27 cellular contexts compared by ENCODE assay signal in genomic region chr6:49539102-49539501, GRCh38. TPM values are rescaled to one million over a fixed set of nuclear protein-coding genes. Genes with fewer than 3 reads are reported as not detected.
"Had no signal": no experiment of that assay in that cellular context is flagged by ENCODE, and none has a peak within 500 bp of the region (broad histone marks: within the 10 kb centered on the region; RNA-seq: fewer than 3 reads in every experiment).

No MANE protein-coding gene starts in this region.

- H3K27ac ChIP-seq: dorsolateral prefrontal cortex, gastrocnemius medialis, lower lobe of right lung, prostate gland, right atrium auricular region, sigmoid colon, thoracic aorta, transverse colon, upper lobe of right lung, uterus had no signal

- H3K27ac Mint-ChIP-seq: naive thymus-derived CD8-positive, alpha-beta T cell; nephron progenitor cell; stimulated activated memory B cell treated with anti-CD40 and anti-IgM and Interleukin-4, amounts not matched to agents 10 μg/mL and 1 μg/mL and 100 μg/mL, for 72 hours had no signal

- H3K9me3 Mint-ChIP-seq: naive thymus-derived CD8-positive, alpha-beta T cell; nephron progenitor cell; stimulated activated memory B cell treated with anti-CD40 and anti-IgM and Interleukin-4, amounts not matched to agents 10 μg/mL and 1 μg/mL and 100 μg/mL, for 72 hours had no signal

- H3K36me3 Mint-ChIP-seq: naive thymus-derived CD8-positive, alpha-beta T cell; stimulated activated memory B cell treated with anti-CD40 and anti-IgM and Interleukin-4, amounts not matched to agents 10 μg/mL and 1 μg/mL and 100 μg/mL, for 72 hours had no signal

- DNase-seq: dorsolateral prefrontal cortex; effector CD4-positive, alpha-beta T cell; foreskin fibroblast; gastrocnemius medialis; head of caudate nucleus; left ventricle myocardium superior; lower lobe of right lung; naive thymus-derived CD8-positive, alpha-beta T cell; nephron progenitor cell; nucleus accumbens; sigmoid colon; stimulated activated CD4-positive, alpha-beta T cell treated with anti-CD3 and anti-CD28 coated beads, Interleukin-4, amount 100 ng/mL, for 4 hours; stimulated activated naive CD8-positive, alpha-beta T cell treated with anti-CD3 and anti-CD28 coated beads, Interleukin-15, Interleukin-2, amounts not matched to agents 100 U/mL and 50 U/mL, for 24 hours; transverse colon; upper lobe of right lung; uterus had no signal

- H3K27me3 Mint-ChIP-seq: stimulated activated memory B cell treated with anti-CD40 and anti-IgM and Interleukin-4, amounts not matched to agents 10 μg/mL and 1 μg/mL and 100 μg/mL, for 72 hours had no signal

- H3K9me3 ChIP-seq: gastrocnemius medialis, lower lobe of right lung, prostate gland, right atrium auricular region, sigmoid colon, thoracic aorta, transverse colon, upper lobe of right lung, uterus had no signal

- H3K36me3 ChIP-seq: gastrocnemius medialis, lower lobe of right lung, prostate gland, right atrium auricular region, sigmoid colon, thoracic aorta, transverse colon, upper lobe of right lung, uterus had no signal

- H3K27me3 ChIP-seq: dorsolateral prefrontal cortex, gastrocnemius medialis, right atrium auricular region, sigmoid colon, transverse colon, upper lobe of right lung, uterus had no signal

- H3K4me1 Mint-ChIP-seq: naive thymus-derived CD8-positive, alpha-beta T cell; nephron progenitor cell; stimulated activated memory B cell treated with anti-CD40 and anti-IgM and Interleukin-4, amounts not matched to agents 10 μg/mL and 1 μg/mL and 100 μg/mL, for 72 hours had no signal

- H3K4me1 ChIP-seq: gastrocnemius medialis, lower lobe of right lung, prostate gland, right atrium auricular region, sigmoid colon, transverse colon, upper lobe of right lung, uterus had no signal

- H3K4me3 ChIP-seq: dorsolateral prefrontal cortex, gastrocnemius medialis, lower lobe of right lung, prostate gland, right atrium auricular region, sigmoid colon, thoracic aorta, transverse colon, upper lobe of right lung, uterus had no signal

- ATAC-seq: gastrocnemius medialis; left ventricle myocardium superior; lower lobe of right lung; naive thymus-derived CD8-positive, alpha-beta T cell; stimulated activated memory B cell treated with anti-CD40 and anti-IgM and Interleukin-4, amounts not matched to agents 10 μg/mL and 1 μg/mL and 100 μg/mL, for 72 hours; stimulated activated naive CD8-positive, alpha-beta T cell treated with anti-CD3 and anti-CD28 coated beads, Interleukin-15, Interleukin-2, amounts not matched to agents 100 U/mL and 50 U/mL, for 24 hours; upper lobe of right lung had no signal

- H3K4me3 Mint-ChIP-seq: naive thymus-derived CD8-positive, alpha-beta T cell; nephron progenitor cell; stimulated activated memory B cell treated with anti-CD40 and anti-IgM and Interleukin-4, amounts not matched to agents 10 μg/mL and 1 μg/mL and 100 μg/mL, for 72 hours had no signal

RNA-seq across cellular contexts. Expression of gene C6orf141, which starts 11.4 kb away (rescaled TPM):
- total RNA-seq: naive thymus-derived CD8-positive, alpha-beta T cell; osteocyte had no signal
- polyA plus RNA-seq: naive thymus-derived CD8-positive, alpha-beta T cell had no signal

RNA-seq across cellular contexts. Expression of gene GLYATL3, which starts 39.4 kb away (rescaled TPM):
- total RNA-seq: dorsolateral prefrontal cortex; gastrocnemius medialis; glomerular endothelial cell; left ventricle myocardium superior; lower lobe of right lung; mesenteric fat pad; myocyte; naive thymus-derived CD8-positive, alpha-beta T cell; osteocyte; prostate gland; right atrium auricular region; sigmoid colon; skeletal muscle tissue; thoracic aorta; transverse colon; upper lobe of right lung; uterus had no signal
- polyA plus RNA-seq: esophagus; keratinocyte; naive thymus-derived CD8-positive, alpha-beta T cell had no signal
